In the genomic region with DNA sequence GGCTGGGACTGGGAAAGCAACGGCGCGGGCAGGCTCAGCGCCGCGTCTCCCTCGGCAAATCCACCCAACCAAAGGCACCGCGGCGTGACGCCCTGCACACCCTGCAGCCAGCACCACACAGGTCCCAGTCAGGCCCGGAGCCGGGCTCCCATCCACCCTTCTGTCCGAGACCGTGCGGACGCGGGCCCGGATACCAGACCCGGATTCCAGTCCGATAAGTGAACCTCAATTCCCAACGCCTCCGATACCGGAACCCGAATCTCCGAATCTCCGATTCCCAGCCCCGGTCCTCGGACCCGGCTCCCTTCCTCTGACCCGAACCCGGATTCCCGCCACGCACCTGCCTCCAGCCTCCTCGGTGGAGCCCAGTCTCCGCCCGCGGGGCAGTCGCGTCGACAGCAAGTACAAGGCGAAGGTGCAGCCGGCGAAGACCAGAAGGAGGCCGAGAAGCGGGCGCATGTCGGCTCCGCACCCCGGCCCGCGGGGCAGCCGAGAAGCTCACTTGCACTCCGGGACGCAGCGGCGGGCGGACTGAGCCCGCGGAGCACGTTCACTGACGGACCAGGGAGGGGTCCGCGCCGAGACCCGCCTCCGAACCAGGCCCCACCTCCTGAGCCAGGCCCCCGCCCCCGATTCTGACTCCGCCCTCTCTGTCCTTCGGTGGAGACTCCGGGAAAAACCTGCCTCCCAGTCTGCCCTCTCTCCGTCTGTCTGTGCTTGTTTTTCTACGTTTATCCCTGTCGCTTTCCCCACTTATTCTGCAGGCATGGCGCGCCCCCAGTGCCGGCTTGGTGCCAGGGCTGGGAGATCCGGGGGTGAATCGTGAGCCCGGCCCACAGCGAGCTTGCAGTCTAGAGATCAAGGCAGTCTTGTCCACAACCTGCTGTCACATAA, we compare ENCODE assay signal across 8 cellular contexts. TPM values are rescaled to one million over a fixed set of nuclear protein-coding genes. Genes with fewer than 3 reads are reported as not detected.
DNase-seq lines count a peak whose midpoint lies in the region; ATAC-seq and TF ChIP-seq lines count a peak whose summit lies in the region.

A gene (minus strand): TSS at position 533 of the 894 bp plus-strand sequence. CDS start 74 bp downstream, at position 459.

- H3K4me1 ChIP-seq in mammary epithelial cell (ENCODE audit: insufficient read depth, low read length): peaks cover 10% of the 10 kb centered on the region
- no peaks in the 10 kb centered on the region for H3K4me1 ChIP-seq in iPS-20b (ENCODE audit: insufficient read depth, low read length)

- no peaks in the 10 kb centered on the region for H4K20me1 ChIP-seq in mammary epithelial cell (ENCODE audit: insufficient read depth, low read length)

- ATAC-seq in GM18873 (IDR thresholded peaks at IDR 0.05; ENCODE audit: low FRiP score, unreplicated experiment) (peak; percentile 79), HG03135 (IDR thresholded peaks at IDR 0.05; ENCODE audit: unreplicated experiment) (peak; percentile 98)

- CTCF ChIA-PET in AG04450 (lab: Charles Lee) (interaction anchor here (0.6 to 1.2 kb wide), 2 partner anchors 57 to 654 kb away, joined by 3 to 7 read pairs; no protein-coding TSS in a partner anchor), mammary epithelial cell (lab: Charles Lee; ENCODE audit: low non-redundant PET) (interaction anchor here (0.6 to 0.9 kb wide), 2 partner anchors 60 to 191 kb away, joined by 3 to 4 read pairs; no protein-coding TSS in a partner anchor)

- DNase-seq in AG04450 (ENCODE audit: low read depth, low spot score): peak; percentile 68
- DNase-seq in NCI-H2196 (lab: John Stamatoyannopoulos, UW; ENCODE audit: unreplicated experiment): peak; percentile 99
- DNase-seq in WERI-Rb-1: peak; percentile 95
- DNase-seq in mammary epithelial cell: peak; percentile 88

- POLR2A ChIA-PET in AG04450 (lab: Yijun Ruan, JAX): interaction anchor here (0.6 to 1.0 kb wide), 6 partner anchors 9 to 87 kb away, joined by 3 read pairs; a partner anchor contains a TSS

- peak within 1 kb of the TSS; percentile 89 for H3K9ac ChIP-seq in mammary epithelial cell (ENCODE audit: insufficient read depth, low read length)
- H3K9ac ChIP-seq in iPS-20b (ENCODE audit: low read depth, low read length): peak within 1 kb of the TSS; percentile 95

- WGBS in mammary epithelial cell (ENCODE audit: low coverage, missing lambda C conversion rate): 0% methylated on average over 31 of the region's 82 CpGs

- TSS peak; percentile 24 for BruUV-seq in mammary epithelial cell (replicated peaks; lab: Mats Ljungman, UMichigan)

- peak within 1 kb of the TSS; percentile 93 for H3K4me2 ChIP-seq in mammary epithelial cell (ENCODE audit: insufficient read depth, low read depth, low read length)

- H3K27ac ChIP-seq in AG04450 (ENCODE audit: low read depth, low read length) (peak within 1 kb of the TSS; percentile 87), WERI-Rb-1 (peak within 1 kb of the TSS; percentile 80), mammary epithelial cell (ENCODE audit: insufficient read depth, low read depth, low read length) (peak within 1 kb of the TSS; percentile 78), iPS-20b (ENCODE audit: low read length) (peak within 1 kb of the TSS; percentile 8), skin epidermis (peak within 1 kb of the TSS in 20 of 21 experiments; percentile 61 to 95 (median 84))

- H3K9me3 ChIP-seq in AG04450 (ENCODE audit: control insufficient read depth, insufficient read depth, low read length): no peaks in the 10 kb centered on the region; the same call in 1 of the 2 replicates
- no peaks in the 10 kb centered on the region for H3K9me3 ChIP-seq in WERI-Rb-1 (ENCODE audit: severe bottlenecking)
- H3K9me3 ChIP-seq in mammary epithelial cell (replicated peaks; ENCODE audit: insufficient read depth, low read length): no peaks in the 10 kb centered on the region
- no peaks in the 10 kb centered on the region for H3K9me3 ChIP-seq in iPS-20b (ENCODE audit: insufficient read depth, low read depth, low read length)

- intact Hi-C loops in mammary epithelial cell (cut with micrococcal nuclease): loop anchor here (1.0 to 5.0 kb wide), 3 partner anchors 61 to 136 kb away; a partner anchor contains a TSS

- H3K4me3 ChIP-seq in AG04450 (ENCODE audit: low read depth, low read length) (peak within 1 kb of the TSS; percentile 91), WERI-Rb-1 (ENCODE audit: low read depth, low read length) (peak within 1 kb of the TSS; percentile 68), mammary epithelial cell (replicated peaks in 1 of 3; ENCODE audit: insufficient read depth in 1 of 3, low read depth in 2 of 3, low read length in 3 of 3) (peak within 1 kb of the TSS; percentile 73 to 98 (median 96)), iPS-20b (ENCODE audit: low read length) (peak within 1 kb of the TSS; percentile 97), skin epidermis (peak within 1 kb of the TSS; percentile 63 to 93 (median 81))

- in situ Hi-C loops in mammary epithelial cell (cut with MboI; ENCODE audit: low sequenced_read_pairs in 2 of 2): no loop called here

- dilution Hi-C loops in mammary epithelial cell (cut with HindIII; ENCODE audit: low sequenced_read_pairs): no loop called here

- TF ChIP-seq CTCF in AG04450 (IDR thresholded peaks at IDR 0.05; ENCODE audit: low read depth, low read length) (no peak), WERI-Rb-1 (IDR thresholded peaks at IDR 0.05; ENCODE audit: low read depth, low read length) (no peak; the same call in 1 of the 2 replicates), mammary epithelial cell (conservative IDR thresholded peaks at IDR 0.05 in 1 of 2, IDR thresholded peaks at IDR 0.05 in 1 of 2; ENCODE audit: extremely low read depth in 1 of 2, insufficient read depth in 1 of 2, low read depth in 1 of 2, low read length in 2 of 2) (no peak)

- H3K36me3 ChIP-seq in WERI-Rb-1: peaks cover 35% of the 10 kb centered on the region
- peaks cover 16% of the 10 kb centered on the region for H3K36me3 ChIP-seq in mammary epithelial cell (ENCODE audit: insufficient read depth, low read length)
- peaks cover 31% of the 10 kb centered on the region for H3K36me3 ChIP-seq in iPS-20b (ENCODE audit: insufficient read depth, low read depth, low read length)

- peaks cover 25% of the 10 kb centered on the region for H3K79me2 ChIP-seq in mammary epithelial cell (ENCODE audit: insufficient read depth, low read length)

- H3K27me3 ChIP-seq in AG04450 (ENCODE audit: control insufficient read depth, insufficient read depth, low read length): no peaks in the 10 kb centered on the region
- no peaks in the 10 kb centered on the region for H3K27me3 ChIP-seq in WERI-Rb-1 (ENCODE audit: insufficient read depth, low read depth, severe bottlenecking)
- H3K27me3 ChIP-seq in mammary epithelial cell (ENCODE audit: insufficient read depth, low read length): no peaks in the 10 kb centered on the region
- peaks cover 10% of the 10 kb centered on the region; the same call in 1 of the 2 replicates for H3K27me3 ChIP-seq in iPS-20b (ENCODE audit: insufficient read depth, low read length)

- peak within 1 kb of the TSS; percentile 99 for H2AFZ ChIP-seq in mammary epithelial cell (ENCODE audit: low read depth, low read length)

RNA-seq across cellular contexts. Expression of the gene that starts here (rescaled TPM):
- 15.1 and 17.8 TPM in 2 replicates for polyA plus RNA-seq in AG04450 (2011; rRNA removed)
- polyA minus RNA-seq in AG04450 (2011; rRNA and poly(A)+ RNA removed): 8.6 and 12.2 TPM in 2 replicates
- 10 to 100 TPM; 17.7 to 18.6 TPM for total RNA-seq in mammary epithelial cell
- 21.0 TPM for polyA plus RNA-seq in mammary epithelial cell
- 24.2 TPM for polyA minus RNA-seq in mammary epithelial cell

Comparison
In these comparisons a context has a peak if more than half of its experiments do, and no peak if none do; other contexts are left out.
1. Peak in every context shown above with its lines: DNase-seq, ATAC-seq, H3K4me3 ChIP-seq and H3K27ac ChIP-seq.
2. H3K27ac ChIP-seq: peak in every context shown above with its lines; median percentile 87 in AG04450; 84 in skin epidermis; 80 in WERI-Rb-1; 78 in mammary epithelial cell; 8 in iPS-20b.